In genomic region chr10:47971598-47971997, GRCh38 we compare ENCODE assay signal across 10 cellular contexts. TPM values are rescaled to one million over a fixed set of nuclear protein-coding genes. Genes with fewer than 3 reads are reported as not detected.
"Had no signal": no experiment of that assay in that cellular context is flagged by ENCODE, and none has a peak within 500 bp of the region (broad histone marks: within the 10 kb centered on the region; RNA-seq: fewer than 3 reads in every experiment).

No MANE protein-coding gene starts in this region.

RNA-seq across cellular contexts. Expression of gene FAM25C, which starts 28.0 kb away (rescaled TPM):
- total RNA-seq: OCI-LY7, PC-3, PC-9, Peyer's patch, Right ventricle myocardium inferior, Right ventricle myocardium superior, RPMI7951, SJCRH30, SJSA1, SK-MEL-5 had no signal

RNA-seq across cellular contexts. Expression of gene NPY4R2, which starts 53.1 kb away (rescaled TPM):
- total RNA-seq: OCI-LY7, PC-3, PC-9, Right ventricle myocardium inferior, Right ventricle myocardium superior, RPMI7951, SJCRH30, SK-MEL-5 had no signal
